Comparison of ENCODE assay signal across 1 cellular context in genomic region chr1:99643021-99643779, GRCh38.
TF ChIP-seq lines count a peak whose summit lies in the region.

No MANE protein-coding gene starts in this region.

TF ChIP-seq in IMR-90, 13 proteins besides CTCF, POLR2A, EP300 and RAD21:
- TF ChIP-seq SMC3 (IDR thresholded peaks at IDR 0.05; ENCODE audit: low read depth, low read length) (no peak), CHD1 (IDR thresholded peaks at IDR 0.05; ENCODE audit: low read depth, low read length) (no peak), FOS (IDR thresholded peaks at IDR 0.05; ENCODE audit: low read depth, low read length) (no peak), RCOR1 (IDR thresholded peaks at IDR 0.05; ENCODE audit: insufficient replicate concordance, low read length) (no peak), ELK1 (IDR thresholded peaks at IDR 0.05; ENCODE audit: borderline replicate concordance, low read depth, low read length) (no peak), MXI1 (IDR thresholded peaks at IDR 0.05; ENCODE audit: borderline replicate concordance, low read depth, low read length) (no peak), NFE2L2 (IDR thresholded peaks at IDR 0.05; ENCODE audit: low read depth, low read length) (no peak), USF2 (IDR thresholded peaks at IDR 0.05; ENCODE audit: low read depth, low read length) (no peak), BHLHE40 (IDR thresholded peaks at IDR 0.05; ENCODE audit: low read depth, low read length) (no peak), CEBPB (IDR thresholded peaks at IDR 0.05; ENCODE audit: low read depth, low read length) (no peak), RFX5 (IDR thresholded peaks at IDR 0.05; ENCODE audit: low read depth, low read length) (no peak), MAFK (IDR thresholded peaks at IDR 0.05; ENCODE audit: low read depth, low read length) (no peak), MAZ (IDR thresholded peaks at IDR 0.05; ENCODE audit: borderline replicate concordance, low read depth, low read length) (no peak)
